In genomic region chr4:98642991-98643426, GRCh38 we compare ENCODE assay signal across 9 cellular contexts. TPM values are rescaled to one million over a fixed set of nuclear protein-coding genes. Genes with fewer than 3 reads are reported as not detected.
A peak's percentile ranks its signal among the peaks of the same experiment; 100 is the strongest.
DNase-seq lines count a peak whose midpoint lies in the region; ATAC-seq and TF ChIP-seq lines count a peak whose summit lies in the region.
"Had no signal": no experiment of that assay in that cellular context is flagged by ENCODE, and none has a peak within 500 bp of the region (broad histone marks: within the 10 kb centered on the region; RNA-seq: fewer than 3 reads in every experiment).

No MANE protein-coding gene starts in this region.

- ATAC-seq in activated naive CD4-positive, alpha-beta T cell treated with anti-CD3 and anti-CD28 coated beads, Interleukin-2, amount 50 U/mL, for 72 hours, result peak; percentile 66 to 78
- peak; percentile 91 for ATAC-seq in RWPE2 (ENCODE audit: low read depth)

- peak overlapping the region; percentile 73 for H3K27ac ChIP-seq in RWPE2 (ENCODE audit: poor library complexity, severe bottlenecking)
- H3K27ac ChIP-seq in thyroid gland, result no peak overlapping the region

- no peak overlapping the region for H3K4me3 ChIP-seq in RWPE2 (ENCODE audit: severe bottlenecking)
- H3K4me3 ChIP-seq in fibroblast of pulmonary artery (replicated peaks; ENCODE audit: low read depth, low read length), result no peak overlapping the region
- H3K4me3 ChIP-seq in thyroid gland (replicated peaks in 1 of 3), result no peak overlapping the region

- no peak overlapping the region for H3K27ac Mint-ChIP-seq in activated naive CD4-positive, alpha-beta T cell treated with anti-CD3 and anti-CD28 coated beads, Interleukin-2, amount 50 U/mL, for 72 hours

- WGBS in thyroid gland, 2 donors, result 83% methylated on average over 4 of the region's 4 CpGs

- H3K36me3 ChIP-seq in RWPE2 (ENCODE audit: low read depth) (no peaks in the 10 kb centered on the region), thyroid gland (no peaks in the 10 kb centered on the region)

- H3K9me3 ChIP-seq in RWPE2 (ENCODE audit: severe bottlenecking) (no peaks in the 10 kb centered on the region), thyroid gland (no peaks in the 10 kb centered on the region)

- TF ChIP-seq CTCF in RWPE2 (IDR thresholded peaks at IDR 0.05; ENCODE audit: poor library complexity, severe bottlenecking), result no peak
- no peak for TF ChIP-seq CTCF in fibroblast of pulmonary artery (IDR thresholded peaks at IDR 0.05; ENCODE audit: low read length, missing control alignments)
- TF ChIP-seq CTCF in thyroid gland (IDR thresholded peaks at IDR 0.05), result no peak

- no peak for DNase-seq in activated naive CD4-positive, alpha-beta T cell treated with anti-CD3 and anti-CD28 coated beads, Interleukin-2, amount 50 U/mL, for 72 hours (ENCODE audit: low spot score in 2 of 2)
- no peak for DNase-seq in activated naive CD4-positive, alpha-beta T cell treated with Interleukin-2 at 50 U/mL for 16 hours
- DNase-seq in RWPE2 (ENCODE audit: low spot score), result no peak
- peak; percentile 74 for DNase-seq in fibroblast of pulmonary artery (ENCODE audit: low read depth)
- peak; percentile 23 for DNase-seq in superior temporal gyrus (ENCODE audit: extremely low spot score)
- DNase-seq in posterior cingulate gyrus, result no peak
- DNase-seq in thyroid gland, result no peak
- DNase-seq in HUDEP-2 (lab: John Stamatoyannopoulos, UW; ENCODE audit: unreplicated experiment in 76 of 76), result no peak

- H3K9me3 Mint-ChIP-seq in activated naive CD4-positive, alpha-beta T cell treated with anti-CD3 and anti-CD28 coated beads, Interleukin-2, amount 50 U/mL, for 72 hours, result no peaks in the 10 kb centered on the region

- H3K36me3 Mint-ChIP-seq in activated naive CD4-positive, alpha-beta T cell treated with anti-CD3 and anti-CD28 coated beads, Interleukin-2, amount 50 U/mL, for 72 hours, result peaks cover 0 to 5% of the 10 kb centered on the region in 2 donors
- H3K36me3 Mint-ChIP-seq: activated naive CD8-positive, alpha-beta T cell had no signal

- H3K27me3 ChIP-seq in RWPE2 (ENCODE audit: insufficient read depth, poor library complexity, severe bottlenecking) (no peaks in the 10 kb centered on the region), thyroid gland (no peaks in the 10 kb centered on the region)

- H3K4me1 ChIP-seq in RWPE2 (ENCODE audit: insufficient read depth, poor library complexity, severe bottlenecking) (peaks cover 45% of the 10 kb centered on the region), thyroid gland (peaks cover 0 to 5% of the 10 kb centered on the region in 2 donors)

- intact Hi-C loops in posterior cingulate gyrus (cut with DNase I), result no loop called here
- intact Hi-C loops in thyroid gland (cut with DNase I), result no loop called here

- no peak for TF ChIP-seq POLR2A in thyroid gland (IDR thresholded peaks at IDR 0.05)

RNA-seq across cellular contexts. Expression of gene TSPAN5, which starts 15.4 kb away (rescaled TPM):
- total RNA-seq in activated naive CD4-positive, alpha-beta T cell treated with anti-CD3 and anti-CD28 coated beads, Interleukin-2, amount 50 U/mL, for 72 hours, result 10 to 100 TPM; 11.0 to 26.7 TPM
- 10 to 100 TPM; 26.4 to 48.0 (median 29.1) TPM for total RNA-seq in thyroid gland

Comparison
In these comparisons a context has a peak if more than half of its experiments do, and no peak if none do; other contexts are left out.
1. DNase-seq: peak in fibroblast of pulmonary artery (single experiment) and superior temporal gyrus (single experiment); none in activated naive CD4-positive, alpha-beta T cell treated with anti-CD3 and anti-CD28 coated beads, Interleukin-2, amount 50 U/mL, for 72 hours (0 of 2), activated naive CD4-positive, alpha-beta T cell treated with Interleukin-2 at 50 U/mL for 16 hours (single experiment), RWPE2 (single experiment), posterior cingulate gyrus (0 of 10), thyroid gland (0 of 2) and HUDEP-2 (0 of 76).